In the genomic region with DNA sequence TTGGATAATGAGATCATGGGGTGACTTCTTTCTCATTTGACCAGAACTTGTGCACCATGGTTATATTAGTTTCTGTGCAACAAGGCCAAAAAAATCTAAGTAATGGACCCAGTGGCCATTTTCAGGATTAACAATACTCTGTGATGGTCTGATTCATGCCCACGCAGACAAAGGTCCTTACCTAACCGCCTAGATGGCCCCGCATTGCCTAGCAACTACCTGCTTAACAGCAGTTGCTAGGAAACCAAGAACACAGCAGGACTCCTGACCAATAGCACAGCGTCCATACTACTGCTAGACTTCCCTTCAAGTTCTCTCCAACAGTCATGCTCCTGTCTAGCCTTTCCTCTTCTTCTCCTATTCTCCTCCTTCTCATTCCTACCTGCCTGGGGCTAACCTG, we compare ENCODE assay signal across 9 cellular contexts. TPM values are rescaled to one million over a fixed set of nuclear protein-coding genes. Genes with fewer than 3 reads are reported as not detected.
DNase-seq lines count a peak whose midpoint lies in the region; TF ChIP-seq lines count a peak whose summit lies in the region.
"Had no signal": no experiment of that assay in that cellular context is flagged by ENCODE, and none has a peak within 500 bp of the region (broad histone marks: within the 10 kb centered on the region; RNA-seq: fewer than 3 reads in every experiment).

No MANE protein-coding gene starts in this region.

- H3K36me3 Mint-ChIP-seq in HFFc6 (ENCODE audit: low read depth), result peaks cover 32% of the 10 kb centered on the region

- H3K4me3 Mint-ChIP-seq in HFFc6, result peak overlapping the region; percentile 78

- peaks cover 27% of the 10 kb centered on the region for H3K4me1 Mint-ChIP-seq in HFFc6 (ENCODE audit: low read depth)

- H3K27ac Mint-ChIP-seq in HFFc6, result peak overlapping the region; percentile 98

- no peaks in the 10 kb centered on the region for H3K9me3 Mint-ChIP-seq in HFFc6

- H3K4me3 ChIP-seq in retinal pigment epithelial cell (ENCODE audit: low read length), result no peak overlapping the region

- DNase-seq in HFFc6 (peak; percentile 61), NCI-H69 (lab: John Stamatoyannopoulos, UW) (peak; percentile 68), fibroblast of gingiva (ENCODE audit: low read depth) (peak; percentile 20), retinal pigment epithelial cell (ENCODE audit: low read depth) (peak; percentile 83), GM20000 (ENCODE audit: low spot score) (no peak), NCI-H2029 treated with DMSO at 0.1 percent for 48 hours (lab: John Stamatoyannopoulos, UW) (no peak)
- no peak for DNase-seq in activated CD4-positive, alpha-beta T cell treated with anti-CD3 and anti-CD28 coated beads, Interleukin-2, amount 50 U/mL, for 1 hour
- DNase-seq: left ventricle myocardium superior; stimulated activated CD4-positive, alpha-beta T cell treated with anti-CD3 and anti-CD28 coated beads, Interleukin-12 subunit alpha, Interleukin-12 subunit beta, amount 100 ng/mL, for 4 hours had no signal

- no peaks in the 10 kb centered on the region; the same call in 1 of the 2 replicates for H3K27me3 Mint-ChIP-seq in HFFc6 (ENCODE audit: insufficient read depth)

- TF ChIP-seq CTCF in HFFc6 (IDR thresholded peaks at IDR 0.05) (no peak), retinal pigment epithelial cell (conservative IDR thresholded peaks at IDR 0.05; ENCODE audit: low read depth, low read length) (no peak), GM20000 (IDR thresholded peaks at IDR 0.05; ENCODE audit: extremely low read depth, missing control alignments) (no peak)

RNA-seq across cellular contexts. Expression of a gene that starts 22.5 kb away (rescaled TPM):
- 10 to 100 TPM in 2 of 6 experiments, 1 to 10 TPM in 4; 7.8 to 10.8 (median 9.5) TPM for total RNA-seq in HFFc6 (2021; fragmentation: NEBNext Ultra II Directional; extraction: Animal tissue kit (Norgen Biotek cat#: 25700))

RNA-seq across cellular contexts. Expression of a gene that starts 22.9 kb away (rescaled TPM):
- 100 to 1,000 TPM in 4 of 6 experiments, 10 to 100 TPM in 2; 85.9 to 109 (median 103) TPM for total RNA-seq in HFFc6 (2021; fragmentation: NEBNext Ultra II Directional; extraction: Animal tissue kit (Norgen Biotek cat#: 25700))

RNA-seq across cellular contexts. Expression of a gene that starts 40.1 kb away (rescaled TPM):
- total RNA-seq in HFFc6 (2021; fragmentation: NEBNext Ultra II Directional; extraction: Animal tissue kit (Norgen Biotek cat#: 25700)), result 10 to 100 TPM; 16.8 to 18.9 (median 17.3) TPM

Comparison
In these comparisons a context has a peak if more than half of its experiments do, and no peak if none do; other contexts are left out.
1. DNase-seq: peak in HFFc6 (single experiment), NCI-H69 (single experiment), fibroblast of gingiva (single experiment) and retinal pigment epithelial cell (single experiment); none in GM20000 (single experiment), activated CD4-positive, alpha-beta T cell treated with anti-CD3 and anti-CD28 coated beads, Interleukin-2, amount 50 U/mL, for 1 hour (single experiment) and NCI-H2029 treated with DMSO at 0.1 percent for 48 hours (single experiment).